9 cellular contexts compared by ENCODE assay signal in the genomic region with DNA sequence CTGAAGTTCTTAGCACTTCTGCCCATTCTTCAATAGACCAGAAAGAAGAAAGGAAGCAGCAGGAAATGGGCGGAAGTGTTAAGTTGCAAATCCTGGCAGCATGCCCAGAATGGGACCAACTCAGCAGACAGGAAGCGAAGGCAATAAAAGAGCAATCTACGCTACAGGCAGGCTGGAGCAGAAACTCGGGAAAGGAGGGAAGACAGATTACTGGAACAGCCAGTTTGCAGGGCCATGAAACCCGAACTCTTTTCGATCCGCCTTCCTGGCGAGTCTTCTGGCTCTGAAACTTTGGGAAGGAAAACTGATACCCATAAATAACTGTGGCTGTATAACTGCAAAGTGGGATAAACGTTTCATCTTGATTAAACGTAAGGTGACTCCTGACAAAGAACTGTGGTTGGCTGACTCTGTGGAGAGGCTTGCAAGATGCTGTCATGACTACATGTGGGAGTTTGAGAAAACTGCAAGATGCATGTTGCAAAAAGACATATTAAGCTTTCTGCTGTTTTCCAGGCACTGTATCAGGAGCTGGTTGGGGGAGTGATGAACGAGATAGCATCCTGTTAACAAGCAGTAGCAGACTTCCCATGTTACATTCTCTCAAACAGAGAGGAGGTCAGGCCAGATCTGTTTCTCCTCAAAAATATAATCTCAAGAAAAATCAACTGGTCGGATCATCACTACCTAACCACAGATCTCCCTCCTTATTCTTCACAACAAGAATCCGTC.
DNase-seq lines count a peak whose midpoint lies in the region; ATAC-seq, FAIRE-seq and TF ChIP-seq lines count a peak whose summit lies in the region.
"Had no signal": no experiment of that assay in that cellular context is flagged by ENCODE, and none has a peak within 500 bp of the region (broad histone marks: within the 10 kb centered on the region; RNA-seq: fewer than 3 reads in every experiment).

No MANE protein-coding gene starts in this region.

- DNase-seq in GM18507 (ENCODE audit: extremely low spot score, insufficient read length, low read depth) (no peak), NCI-H2171 (lab: John Stamatoyannopoulos, UW) (peak; percentile 94), endothelial cell (ENCODE audit: low spot score) (peak; percentile 35)
- DNase-seq in activated CD4-positive, alpha-beta T cell treated with anti-CD3 and anti-CD28 coated beads for 48 hours: peak; percentile 73
- peak; percentile 29 to 87 (median 68) for DNase-seq in naive thymus-derived CD8-positive, alpha-beta T cell
- DNase-seq in stimulated activated naive CD8-positive, alpha-beta T cell treated with anti-CD3 and anti-CD28 coated beads, Interleukin-15, amount 100 ng/mL, for 72 hours: peak; percentile 47 to 56

- H3K4me1 Mint-ChIP-seq in endothelial cell (ENCODE audit: unreplicated experiment): peaks cover 19% of the 10 kb centered on the region
- peaks cover 13 to 32% (median 30%) of the 10 kb centered on the region in 4 donors for H3K4me1 Mint-ChIP-seq in naive thymus-derived CD8-positive, alpha-beta T cell
- peaks cover 26% of the 10 kb centered on the region for H3K4me1 Mint-ChIP-seq in stimulated activated naive CD8-positive, alpha-beta T cell treated with anti-CD3 and anti-CD28 coated beads, Interleukin-15, amount 100 ng/mL, for 72 hours

- H3K27me3 Mint-ChIP-seq in endothelial cell (ENCODE audit: unreplicated experiment): peaks cover 3% of the 10 kb centered on the region
- no peaks in the 10 kb centered on the region for H3K27me3 Mint-ChIP-seq in naive thymus-derived CD8-positive, alpha-beta T cell
- H3K27me3 Mint-ChIP-seq in stimulated activated naive CD8-positive, alpha-beta T cell treated with anti-CD3 and anti-CD28 coated beads, Interleukin-15, amount 100 ng/mL, for 72 hours: no peaks in the 10 kb centered on the region

- H3K9me3 Mint-ChIP-seq in endothelial cell (ENCODE audit: unreplicated experiment): no peaks in the 10 kb centered on the region
- H3K9me3 Mint-ChIP-seq in naive thymus-derived CD8-positive, alpha-beta T cell: no peaks in the 10 kb centered on the region
- H3K9me3 Mint-ChIP-seq in stimulated activated naive CD8-positive, alpha-beta T cell treated with anti-CD3 and anti-CD28 coated beads, Interleukin-15, amount 100 ng/mL, for 72 hours: peaks cover 0 to 8% of the 10 kb centered on the region in 2 donors

- no peak for TF ChIP-seq CTCF in endothelial cell (IDR thresholded peaks at IDR 0.05; ENCODE audit: unreplicated experiment)

- peak; percentile 75 to 84 for ATAC-seq in naive thymus-derived CD8-positive, alpha-beta T cell
- ATAC-seq in stimulated activated naive CD8-positive, alpha-beta T cell treated with anti-CD3 and anti-CD28 coated beads, Interleukin-15, amount 100 ng/mL, for 72 hours: peak; percentile 74
- no peak for ATAC-seq in HG03378 (IDR thresholded peaks at IDR 0.05; ENCODE audit: unreplicated experiment)
- no peak for ATAC-seq in GM18870 (IDR thresholded peaks at IDR 0.05; ENCODE audit: unreplicated experiment)

- POLR2A ChIA-PET in naive thymus-derived CD8-positive, alpha-beta T cell (lab: Charles Lee): no interaction called here

- no peak overlapping the region for H3K4me3 Mint-ChIP-seq in endothelial cell (ENCODE audit: unreplicated experiment)
- peak overlapping the region in 9 of 10 donors; percentile 54 to 87 (median 72) for H3K4me3 Mint-ChIP-seq in naive thymus-derived CD8-positive, alpha-beta T cell
- H3K4me3 Mint-ChIP-seq in stimulated activated naive CD8-positive, alpha-beta T cell treated with anti-CD3 and anti-CD28 coated beads, Interleukin-15, amount 100 ng/mL, for 72 hours: peak overlapping the region; percentile 63 to 67

- FAIRE-seq in GM18507 (lab: Jason Lieb, UNC): peak; percentile 31
- FAIRE-seq: TTC549 had no signal

- no peak overlapping the region for H3K27ac Mint-ChIP-seq in endothelial cell (ENCODE audit: unreplicated experiment)
- H3K27ac Mint-ChIP-seq in naive thymus-derived CD8-positive, alpha-beta T cell: peak overlapping the region; percentile 2 to 96 (median 46)
- peak overlapping the region; percentile 41 to 51 for H3K27ac Mint-ChIP-seq in stimulated activated naive CD8-positive, alpha-beta T cell treated with anti-CD3 and anti-CD28 coated beads, Interleukin-15, amount 100 ng/mL, for 72 hours

- no peaks in the 10 kb centered on the region for H3K36me3 Mint-ChIP-seq in endothelial cell (ENCODE audit: low read depth, unreplicated experiment)
- no peaks in the 10 kb centered on the region for H3K36me3 Mint-ChIP-seq in naive thymus-derived CD8-positive, alpha-beta T cell

Comparison
In these comparisons a context has a peak if more than half of its experiments do, and no peak if none do; other contexts are left out.
1. ATAC-seq: peak in naive thymus-derived CD8-positive, alpha-beta T cell (2 of 2) and stimulated activated naive CD8-positive, alpha-beta T cell treated with anti-CD3 and anti-CD28 coated beads, Interleukin-15, amount 100 ng/mL, for 72 hours (single experiment); none in HG03378 (single experiment) and GM18870 (single experiment).